In genomic region chr17:4795168-4795567, GRCh38 we compare ENCODE assay signal across 12 cellular contexts. TPM values are rescaled to one million over a fixed set of nuclear protein-coding genes. Genes with fewer than 3 reads are reported as not detected.
DNase-seq lines count a peak whose midpoint lies in the region; ATAC-seq and TF ChIP-seq lines count a peak whose summit lies in the region.
"Had no signal": no experiment of that assay in that cellular context is flagged by ENCODE, and none has a peak within 500 bp of the region (broad histone marks: within the 10 kb centered on the region; RNA-seq: fewer than 3 reads in every experiment).

No MANE protein-coding gene starts in this region.

- WGBS in body of pancreas, 2 donors, result 86 to 91% methylated on average over 1 of the region's 1 CpG

- CTCF ChIA-PET in OCI-LY7 (lab: Charles Lee; ENCODE audit: unreplicated experiment), result no interaction called here

- TF ChIP-seq POLR2A in body of pancreas (IDR thresholded peaks at IDR 0.05), result no peak

- intact Hi-C loops in OCI-LY7 (cut with micrococcal nuclease; ENCODE audit: unreplicated experiment) (no loop called here), colonic mucosa (cut with DNase I) (no loop called here), body of pancreas (cut with DNase I) (no loop called here)

- peaks cover 4% of the 10 kb centered on the region for H3K27me3 Mint-ChIP-seq in CD4-positive, CD25-positive, alpha-beta regulatory T cell

- no peak overlapping the region for H3K4me2 ChIP-seq in OCI-LY7 (ENCODE audit: low read length)
- H3K4me2 ChIP-seq: KMS-11 had no signal

- H2AFZ ChIP-seq in OCI-LY7 (ENCODE audit: low read length), result peak overlapping the region; percentile 76
- peak overlapping the region; percentile 47 for H2AFZ ChIP-seq in neuron (ENCODE audit: low read depth, low read length)

- TF ChIP-seq CTCF in OCI-LY7 (conservative IDR thresholded peaks at IDR 0.05; ENCODE audit: low read length) (no peak), colonic mucosa (IDR thresholded peaks at IDR 0.05) (no peak), body of pancreas (IDR thresholded peaks at IDR 0.05) (no peak)

- no peak overlapping the region for H3K27ac ChIP-seq in CD4-positive, CD25-positive, alpha-beta regulatory T cell (ENCODE audit: insufficient read depth, low read length, poor library complexity, severe bottlenecking)
- H3K27ac ChIP-seq in OCI-LY7 (ENCODE audit: low read depth, low read length, poor library complexity, severe bottlenecking), result no peak overlapping the region
- peak overlapping the region; percentile 49 for H3K27ac ChIP-seq in colonic mucosa
- H3K27ac ChIP-seq in body of pancreas, result no peak overlapping the region
- H3K27ac ChIP-seq: KMS-11 had no signal

- H3K36me3 Mint-ChIP-seq in CD4-positive, CD25-positive, alpha-beta regulatory T cell, result peaks cover 3% of the 10 kb centered on the region

- peaks cover 16% of the 10 kb centered on the region; the same call in 1 of the 2 replicates for H3K79me2 ChIP-seq in OCI-LY7 (ENCODE audit: insufficient read depth, low read depth, low read length)

- ATAC-seq in CD4-positive, CD25-positive, alpha-beta regulatory T cell (ENCODE audit: low read depth in 2 of 2), result no peak
- ATAC-seq in body of pancreas, result no peak

- H3K27me3 ChIP-seq in CD4-positive, CD25-positive, alpha-beta regulatory T cell (ENCODE audit: control insufficient read depth, insufficient read depth, low read length), result no peaks in the 10 kb centered on the region
- H3K27me3 ChIP-seq in colonic mucosa, result no peaks in the 10 kb centered on the region
- H3K27me3 ChIP-seq in neuron (ENCODE audit: insufficient read depth, low read length), result no peaks in the 10 kb centered on the region
- H3K27me3 ChIP-seq in body of pancreas, result no peaks in the 10 kb centered on the region

- no TSS peak for BruUV-seq in OCI-LY7 (replicated peaks; lab: Mats Ljungman, UMichigan)

- H3K4me1 Mint-ChIP-seq in CD4-positive, CD25-positive, alpha-beta regulatory T cell, result peaks cover 9 to 24% (median 17%) of the 10 kb centered on the region in 4 donors

- H3K9me3 Mint-ChIP-seq in CD4-positive, CD25-positive, alpha-beta regulatory T cell, result no peaks in the 10 kb centered on the region

- H3K27ac Mint-ChIP-seq in CD4-positive, CD25-positive, alpha-beta regulatory T cell, result peak overlapping the region in 1 of 3 donors; percentile 97

- H3K4me1 ChIP-seq in CD4-positive, CD25-positive, alpha-beta regulatory T cell (ENCODE audit: control insufficient read depth, insufficient read depth, low read length, poor library complexity, severe bottlenecking), result peaks cover 15% of the 10 kb centered on the region
- H3K4me1 ChIP-seq in OCI-LY7 (ENCODE audit: insufficient read depth, low read length, poor library complexity, severe bottlenecking), result peaks cover 13% of the 10 kb centered on the region
- peaks cover 4% of the 10 kb centered on the region for H3K4me1 ChIP-seq in colonic mucosa
- peaks cover 9% of the 10 kb centered on the region for H3K4me1 ChIP-seq in neuron (ENCODE audit: insufficient read depth, low read length)
- H3K4me1 ChIP-seq in body of pancreas, result peaks cover 14% of the 10 kb centered on the region

- DNase-seq in CD4-positive, CD25-positive, alpha-beta regulatory T cell, result no peak
- DNase-seq in OCI-LY7 (ENCODE audit: low spot score), result no peak
- DNase-seq in colonic mucosa, result no peak
- DNase-seq in body of pancreas, result no peak
- DNase-seq in stimulated activated CD4-positive, alpha-beta T cell treated with anti-CD3 and anti-CD28 coated beads, Interleukin-4, amount 100 ng/mL, for 24 hours, result no peak
- no peak for DNase-seq in middle frontal gyrus (ENCODE audit: extremely low spot score, low spot score)
- no peak for DNase-seq in HT-29 (ENCODE audit: low spot score)

- peak overlapping the region in 1 of 4 donors; percentile 93 for H3K4me3 Mint-ChIP-seq in CD4-positive, CD25-positive, alpha-beta regulatory T cell

- H3K9ac ChIP-seq in colonic mucosa (ENCODE audit: low read depth in 2 of 2, low read length in 2 of 2), result no peak overlapping the region
- H3K9ac ChIP-seq: KMS-11 had no signal

- POLR2A ChIA-PET in OCI-LY7 (lab: Charles Lee), result no interaction called here

- H3K4me3 ChIP-seq in CD4-positive, CD25-positive, alpha-beta regulatory T cell (ENCODE audit: low read depth, low read length), result peak overlapping the region; percentile 10
- peak overlapping the region; percentile 85 for H3K4me3 ChIP-seq in OCI-LY7 (ENCODE audit: low read depth, low read length, poor library complexity, severe bottlenecking)
- H3K4me3 ChIP-seq in colonic mucosa, result peak overlapping the region; percentile 95
- no peak overlapping the region for H3K4me3 ChIP-seq in neuron (ENCODE audit: low read length)
- no peak overlapping the region for H3K4me3 ChIP-seq in body of pancreas

- H3K36me3 ChIP-seq in CD4-positive, CD25-positive, alpha-beta regulatory T cell (ENCODE audit: control insufficient read depth, insufficient read depth, low read length), result peaks cover 16% of the 10 kb centered on the region
- H3K36me3 ChIP-seq in OCI-LY7 (ENCODE audit: insufficient read depth, low read length) (peaks cover 19% of the 10 kb centered on the region; the same call in 1 of the 2 replicates), colonic mucosa (no peaks in the 10 kb centered on the region), neuron (ENCODE audit: insufficient read depth, low read length) (peaks cover 21% of the 10 kb centered on the region), body of pancreas (replicated peaks in 1 of 2; ENCODE audit: insufficient read depth in 1 of 2, low read depth in 2 of 2) (peaks cover 0 to 2% of the 10 kb centered on the region in 2 donors)

- no peaks in the 10 kb centered on the region for H3K9me2 ChIP-seq in OCI-LY7 (ENCODE audit: insufficient read depth, low read length)

- no peaks in the 10 kb centered on the region for H4K20me1 ChIP-seq in OCI-LY7 (ENCODE audit: insufficient read depth, low read length)

- H3K9me3 ChIP-seq in CD4-positive, CD25-positive, alpha-beta regulatory T cell (ENCODE audit: control insufficient read depth in 2 of 2, low read length in 2 of 2), result no peaks in the 10 kb centered on the region
- no peaks in the 10 kb centered on the region; the same call in 1 of the 2 replicates for H3K9me3 ChIP-seq in OCI-LY7 (ENCODE audit: low read length)
- H3K9me3 ChIP-seq in colonic mucosa, result no peaks in the 10 kb centered on the region
- no peaks in the 10 kb centered on the region for H3K9me3 ChIP-seq in neuron (ENCODE audit: low read length)
- H3K9me3 ChIP-seq in body of pancreas, result no peaks in the 10 kb centered on the region

RNA-seq across cellular contexts. Expression of gene PSMB6, which starts 0.8 kb away (rescaled TPM):
- 64.7 TPM for total RNA-seq in CD4-positive, CD25-positive, alpha-beta regulatory T cell
- polyA plus RNA-seq in CD4-positive, CD25-positive, alpha-beta regulatory T cell, result 100 to 1,000 TPM; 281 to 354 (median 319) TPM
- 144 and 155 TPM in 2 replicates for total RNA-seq in OCI-LY7 (2014; rRNA removed; shearing (Covaris generic))
- total RNA-seq in OCI-LY7 (2022) (111 and 137 TPM in 2 replicates), colonic mucosa (100 to 1,000 TPM in 1 of 2 donors, 10 to 100 TPM in 1; 97.5 to 171 TPM), body of pancreas (10 to 100 TPM; 41.5 to 89.0 TPM)
- total RNA-seq in HT-29 (2014; rRNA removed; shearing (Covaris generic)), result 242 and 261 TPM in 2 replicates

RNA-seq across cellular contexts. Expression of gene GLTPD2, which starts 6.4 kb away (rescaled TPM):
- total RNA-seq in CD4-positive, CD25-positive, alpha-beta regulatory T cell, result 0.39 TPM
- polyA plus RNA-seq in CD4-positive, CD25-positive, alpha-beta regulatory T cell, result under 1 TPM in 1 of 4 donors, not detected in 3; 0.43 TPM
- total RNA-seq in OCI-LY7 (2014; rRNA removed; shearing (Covaris generic)), result not detected in 2 replicates
- total RNA-seq in OCI-LY7 (2022) (not detected in 2 replicates), colonic mucosa (under 1 TPM; 0.35 to 0.40 TPM), body of pancreas (not detected)
- total RNA-seq in HT-29 (2014; rRNA removed; shearing (Covaris generic)), result not detected in 2 replicates
- total RNA-seq: activated CD8-positive, alpha-beta memory T cell treated with anti-CD3 and anti-CD28 coated beads for 36 hours; bronchial epithelial cell; sciatic nerve had no signal

RNA-seq across cellular contexts. Expression of gene VMO1, which starts 9.0 kb away (rescaled TPM):
- total RNA-seq in CD4-positive, CD25-positive, alpha-beta regulatory T cell, result not detected
- polyA plus RNA-seq in CD4-positive, CD25-positive, alpha-beta regulatory T cell, result under 1 TPM in 1 of 4 donors, not detected in 3; 0.71 TPM
- total RNA-seq in OCI-LY7 (2014; rRNA removed; shearing (Covaris generic)), result not detected in 2 replicates
- total RNA-seq in OCI-LY7 (2022) (0.55 TPM in 1 of 2 replicates, not detected in the other), colonic mucosa (1 to 10 TPM in 1 of 2 donors, under 1 TPM in 1; 0.91 to 2.0 TPM), body of pancreas (not detected)
- total RNA-seq in HT-29 (2014; rRNA removed; shearing (Covaris generic)), result 0.58 TPM in 1 of 2 replicates, not detected in the other
- total RNA-seq: bronchial epithelial cell had no signal

RNA-seq across cellular contexts. Expression of gene PLD2, which starts 11.8 kb away (rescaled TPM):
- total RNA-seq in CD4-positive, CD25-positive, alpha-beta regulatory T cell, result 36.4 TPM
- 1 to 10 TPM; 1.6 to 4.7 (median 1.9) TPM for polyA plus RNA-seq in CD4-positive, CD25-positive, alpha-beta regulatory T cell
- total RNA-seq in OCI-LY7 (2014; rRNA removed; shearing (Covaris generic)), result 6.6 and 10.2 TPM in 2 replicates
- total RNA-seq in OCI-LY7 (2022) (13.5 and 18.7 TPM in 2 replicates), colonic mucosa (10 to 100 TPM; 18.8 to 28.3 TPM), body of pancreas (10 to 100 TPM; 25.7 to 41.5 TPM)
- total RNA-seq in HT-29 (2014; rRNA removed; shearing (Covaris generic)), result 6.9 and 10.9 TPM in 2 replicates

Comparison
In these comparisons a context has a peak if more than half of its experiments do, and no peak if none do; other contexts are left out.
1. H3K4me3 ChIP-seq: peak in CD4-positive, CD25-positive, alpha-beta regulatory T cell (single experiment), OCI-LY7 (single experiment) and colonic mucosa (single experiment); none in neuron (single experiment) and body of pancreas (0 of 2).